26 cellular contexts compared by ENCODE assay signal in genomic region chr11:132205496-132205895, GRCh38.
"Had no signal": no experiment of that assay in that cellular context is flagged by ENCODE, and none has a peak within 500 bp of the region (broad histone marks: within the 10 kb centered on the region; RNA-seq: fewer than 3 reads in every experiment).

No MANE protein-coding gene starts in this region.

- DNase-seq: IMR-90; Karpas-422; KG1; MG63; NCI-H1092; NCI-H1105 treated with DMSO at 0.1 percent for 48 hours; NCI-H1417 treated with DMSO at 0.1 percent for 48 hours; NCI-H146; NCI-H1694 treated with DMSO at 0.1 percent for 48 hours; NCI-H1930; NCI-H2081; NCI-H2107; NCI-H2227 treated with DMSO at 0.1 percent for 48 hours; NCI-H446; NCI-H510A; NCI-H524 treated with DMSO at 0.1 percent for 48 hours; NCI-H69; NCI-H774; NK-92 treated with Interleukin-12 subunit alpha and Interleukin-12 subunit beta, amount 100 ng/mL, for 24 hours; PC-3; SHP77 treated with DMSO at 0.1 percent for 48 hours; SJCRH30 had no signal

- ATAC-seq: HepG2, Panc1, PC-3, Right ventricle myocardium inferior, SK-N-SH treated with all-trans-retinoic acid at 6 μM for 48 hours had no signal
